Comparison of ENCODE assay signal across 8 cellular contexts in the genomic region with DNA sequence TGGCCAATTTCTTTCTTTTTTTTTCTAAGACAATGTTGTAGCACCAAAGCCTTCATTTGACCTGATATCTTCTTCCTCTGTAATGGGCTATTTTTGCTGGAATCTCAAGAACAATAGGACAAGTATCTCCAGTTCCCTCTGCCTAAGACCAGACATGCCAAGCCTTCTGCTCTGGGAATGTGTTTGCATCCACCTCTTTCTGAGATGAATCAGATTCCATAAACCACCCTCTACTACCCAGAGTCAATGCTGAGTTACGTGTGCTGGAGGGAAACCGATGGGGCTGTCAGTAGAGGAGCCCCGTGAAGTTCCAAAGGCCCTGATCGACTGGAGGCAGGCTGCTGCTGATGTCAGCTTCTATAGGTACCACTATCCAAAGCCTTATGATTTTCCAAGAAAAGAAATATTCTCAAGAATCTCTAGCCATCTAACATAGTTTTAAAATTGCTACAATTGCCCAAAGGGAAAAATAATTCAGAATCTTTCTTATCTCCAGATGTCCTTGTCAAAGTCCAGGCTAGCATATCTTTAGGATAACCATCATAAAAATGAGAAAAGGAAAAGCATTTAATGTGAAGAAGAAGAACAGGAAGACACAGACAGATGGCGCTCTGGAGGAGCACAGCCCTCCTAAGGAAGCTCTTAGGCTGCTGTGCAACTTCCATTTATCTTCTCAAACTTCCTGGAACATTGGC.
DNase-seq lines count a peak whose midpoint lies in the region; ATAC-seq, FAIRE-seq and TF ChIP-seq lines count a peak whose summit lies in the region.

No MANE protein-coding gene starts in this region.

- intact Hi-C loops in activated naive CD4-positive, alpha-beta T cell treated with anti-CD3 and anti-CD28 coated beads for 36 hours (cut with micrococcal nuclease): loop anchor here (1.0 to 2.0 kb wide), 3 partner anchors 170 to 730 kb away; no protein-coding TSS in a partner anchor
- intact Hi-C loops in kidney (cut with DNase I): no loop called here

- no peak overlapping the region for H3K27ac Mint-ChIP-seq in activated naive CD4-positive, alpha-beta T cell treated with anti-CD3 and anti-CD28 coated beads for 36 hours

- TF ChIP-seq CTCF in WI38 (IDR thresholded peaks at IDR 0.05; ENCODE audit: low read depth, low read length) (peak; percentile 55), kidney (IDR thresholded peaks at IDR 0.05; ENCODE audit: borderline replicate concordance, extremely low read depth, insufficient read depth) (peak; percentile 46), omental fat pad (IDR thresholded peaks at IDR 0.05) (no peak)

- H3K4me3 ChIP-seq in WI38 (ENCODE audit: low read depth, low read length) (no peak overlapping the region), kidney (ENCODE audit: low read length in 2 of 2) (no peak overlapping the region)

- CTCF ChIA-PET in activated naive CD4-positive, alpha-beta T cell treated with anti-CD3 and anti-CD28 coated beads for 36 hours (lab: Charles Lee): interaction anchor here (0.6 to 1.0 kb wide), 6 partner anchors 13 to 481 kb away, joined by 3 to 6 read pairs (median 4); no protein-coding TSS in a partner anchor

- H3K9ac ChIP-seq in kidney (ENCODE audit: low read length in 2 of 2): no peak overlapping the region

- ATAC-seq in HG02588 (IDR thresholded peaks at IDR 0.05; ENCODE audit: unreplicated experiment) (no peak), omental fat pad (ENCODE audit: low FRiP score) (no peak)

- FAIRE-seq in kidney (lab: Jason Lieb, UNC): no peak

- H3K27me3 Mint-ChIP-seq in activated naive CD4-positive, alpha-beta T cell treated with anti-CD3 and anti-CD28 coated beads for 36 hours (ENCODE audit: low read depth): peaks cover 24% of the 10 kb centered on the region

- H3K4me3 Mint-ChIP-seq in activated naive CD4-positive, alpha-beta T cell treated with anti-CD3 and anti-CD28 coated beads for 36 hours: no peak overlapping the region

- H3K36me3 ChIP-seq in kidney (ENCODE audit: control insufficient read depth in 1 of 2, insufficient read depth in 2 of 2, low read length in 2 of 2): no peaks in the 10 kb centered on the region

- no peaks in the 10 kb centered on the region for H3K4me1 Mint-ChIP-seq in activated naive CD4-positive, alpha-beta T cell treated with anti-CD3 and anti-CD28 coated beads for 36 hours (ENCODE audit: low read depth)

- H3K36me3 Mint-ChIP-seq in activated naive CD4-positive, alpha-beta T cell treated with anti-CD3 and anti-CD28 coated beads for 36 hours (ENCODE audit: low read depth): no peaks in the 10 kb centered on the region

- H3K27ac ChIP-seq in kidney (ENCODE audit: low read depth in 2 of 2, low read length in 2 of 2): no peak overlapping the region

- no peaks in the 10 kb centered on the region for H3K4me1 ChIP-seq in kidney (ENCODE audit: control insufficient read depth in 1 of 2, insufficient read depth in 1 of 2, low read depth in 1 of 2, low read length in 2 of 2)

- DNase-seq in activated naive CD4-positive, alpha-beta T cell treated with anti-CD3 and anti-CD28 coated beads for 36 hours: peak; percentile 37
- no peak for DNase-seq in activated naive CD4-positive, alpha-beta T cell (lab: John Stamatoyannopoulos, UW)
- DNase-seq in MV-4-11 (lab: John Stamatoyannopoulos, UW): peak; percentile 42
- DNase-seq in kidney: no peak
- DNase-seq in activated T-cell treated with anti-CD3 and anti-CD28 coated beads for 4 hours: no peak
- no peak for DNase-seq in omental fat pad (ENCODE audit: low spot score)

- H3K9me3 ChIP-seq in kidney (ENCODE audit: control insufficient read depth in 1 of 2, low read length in 2 of 2): no peaks in the 10 kb centered on the region

- H3K9me3 Mint-ChIP-seq in activated naive CD4-positive, alpha-beta T cell treated with anti-CD3 and anti-CD28 coated beads for 36 hours: no peaks in the 10 kb centered on the region

Comparison
In these comparisons a context has a peak if more than half of its experiments do, and no peak if none do; other contexts are left out.
1. DNase-seq: peak in activated naive CD4-positive, alpha-beta T cell treated with anti-CD3 and anti-CD28 coated beads for 36 hours (single experiment) and MV-4-11 (single experiment); none in activated naive CD4-positive, alpha-beta T cell (0 of 4), kidney (single experiment), activated T-cell treated with anti-CD3 and anti-CD28 coated beads for 4 hours (single experiment) and omental fat pad (single experiment).
2. CTCF ChIP-seq: peak in WI38 (single experiment) and kidney (single experiment); none in omental fat pad (0 of 3).